In the genomic region with DNA sequence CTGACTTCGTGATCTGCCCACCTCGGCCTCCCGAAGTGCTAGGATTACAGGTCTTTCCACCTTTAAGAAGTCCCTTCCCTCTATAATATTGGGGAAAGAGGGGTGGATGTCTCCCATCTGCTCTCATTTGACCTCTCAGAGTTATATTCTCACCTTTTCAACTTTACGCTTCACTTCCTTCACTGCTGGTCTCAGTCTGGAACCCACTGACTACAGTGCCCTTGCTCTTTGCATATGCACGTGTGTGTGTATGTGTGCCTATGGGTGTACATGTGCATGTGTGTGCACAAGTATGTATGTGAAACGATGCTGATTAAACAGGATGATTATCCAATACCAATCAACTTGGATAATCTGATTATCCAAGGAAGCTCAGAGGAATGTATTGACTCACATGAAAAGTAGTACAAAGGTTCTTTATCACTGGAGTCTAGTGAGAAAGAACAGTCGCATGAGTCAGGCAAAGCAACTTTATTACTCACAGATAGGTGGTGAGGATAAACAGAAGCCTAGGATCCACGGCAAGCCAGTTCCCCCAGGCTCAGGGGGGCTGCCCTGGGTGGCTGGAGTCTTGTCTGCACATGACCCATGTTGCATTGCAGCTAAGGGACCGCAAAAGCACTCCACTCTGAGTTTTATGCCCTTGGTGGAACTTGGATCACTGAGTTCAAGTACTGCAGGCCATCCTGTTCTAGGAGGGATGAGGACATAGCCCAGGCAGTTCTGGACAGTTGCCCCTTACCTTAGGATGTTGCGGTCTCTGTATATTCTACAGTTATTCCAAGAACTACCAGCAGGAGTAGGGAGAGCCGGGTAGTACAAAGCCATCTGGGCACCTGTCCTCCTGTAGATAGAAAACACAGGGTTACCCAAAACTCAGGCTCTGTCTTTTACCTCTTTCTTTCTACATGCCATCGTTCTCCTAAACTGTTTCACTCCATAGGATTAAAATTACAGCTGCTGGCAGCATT, we compare ENCODE assay signal across 12 cellular contexts. TPM values are rescaled to one million over a fixed set of nuclear protein-coding genes. Genes with fewer than 3 reads are reported as not detected.
DNase-seq lines count a peak whose midpoint lies in the region; TF ChIP-seq lines count a peak whose summit lies in the region.
"Had no signal": no experiment of that assay in that cellular context is flagged by ENCODE, and none has a peak within 500 bp of the region (broad histone marks: within the 10 kb centered on the region; RNA-seq: fewer than 3 reads in every experiment).

No MANE protein-coding gene starts in this region.

- peak overlapping the region; percentile 1 for H3K27ac Mint-ChIP-seq in activated CD4-positive, alpha-beta T cell treated with anti-CD3 and anti-CD28 coated beads, Interleukin-2, amount 10 ng/mL, durations not matched to agents 7 days and 5 days

- no peaks in the 10 kb centered on the region for H3K4me1 Mint-ChIP-seq in activated CD4-positive, alpha-beta T cell treated with anti-CD3 and anti-CD28 coated beads, Interleukin-2, amount 10 ng/mL, durations not matched to agents 7 days and 5 days

- no peaks in the 10 kb centered on the region for H3K27me3 ChIP-seq in smooth muscle cell (ENCODE audit: low read depth)
- H3K27me3 ChIP-seq: ovary had no signal

- H3K4me3 Mint-ChIP-seq in activated CD4-positive, alpha-beta T cell treated with anti-CD3 and anti-CD28 coated beads, Interleukin-2, amount 10 ng/mL, durations not matched to agents 7 days and 5 days = no peak overlapping the region

- no peak overlapping the region for H3K4me3 ChIP-seq in fibroblast of the aortic adventitia (ENCODE audit: low read depth, low read length)
- no peak overlapping the region for H3K4me3 ChIP-seq in smooth muscle cell
- H3K4me3 ChIP-seq: ovary had no signal

- peak overlapping the region; percentile 62 for H3K27ac ChIP-seq in smooth muscle cell (ENCODE audit: low read depth)
- H3K27ac ChIP-seq: ovary had no signal

- H4K20me1 ChIP-seq in smooth muscle cell (ENCODE audit: low read depth) = no peaks in the 10 kb centered on the region

- no peak for DNase-seq in activated CD4-positive, alpha-beta T cell treated with anti-CD3 and anti-CD28 coated beads, Interleukin-2, amount 10 ng/mL, durations not matched to agents 7 days and 5 days
- DNase-seq in activated CD4-positive, alpha-beta T cell treated with anti-CD3 and anti-CD28 coated beads, Interleukin-2, amount 50 U/mL, for 1 hour = no peak
- DNase-seq in SK-MEL-5 (ENCODE audit: low read depth, low spot score) (peak; percentile 65), fibroblast of the aortic adventitia (ENCODE audit: low read depth) (peak; percentile 82), smooth muscle cell (lab: John Stamatoyannopoulos, UW; ENCODE audit: unreplicated experiment) (no peak), T-helper 1 cell (no peak)
- DNase-seq in activated CD8-positive, alpha-beta memory T cell treated with anti-CD3 and anti-CD28 coated beads, Interleukin-2, amount 50 U/mL, for 4 hours = no peak
- no peak for DNase-seq in activated effector memory CD4-positive, alpha-beta T cell treated with Interleukin-2 at 50 U/mL for 16 hours
- DNase-seq: 8988T; activated naive CD4-positive, alpha-beta T cell treated with anti-CD3 and anti-CD28 coated beads, Interleukin-2, amount 50 U/mL, for 16 hours; NCI-H187 treated with DMSO at 0.1 percent for 48 hours; ovary had no signal

- no peaks in the 10 kb centered on the region for H3K4me1 ChIP-seq in smooth muscle cell (ENCODE audit: low read depth)

- CTCF ChIA-PET in activated CD4-positive, alpha-beta T cell treated with anti-CD3 and anti-CD28 coated beads, Interleukin-2, amount 10 ng/mL, durations not matched to agents 7 days and 5 days (lab: Charles Lee) = interaction anchor here (0.9 to 2.1 kb wide), 2 partner anchors 12 to 19 kb away, joined by 3 to 4 read pairs; no protein-coding TSS in a partner anchor

- in situ Hi-C loops in SK-MEL-5 (cut with HindIII; ENCODE audit: low pct_unique_long_range_greater_than_20kb, low sequenced_read_pairs) = no loop called here

- H3K36me3 Mint-ChIP-seq in activated CD4-positive, alpha-beta T cell treated with anti-CD3 and anti-CD28 coated beads, Interleukin-2, amount 10 ng/mL, durations not matched to agents 7 days and 5 days (ENCODE audit: low read depth) = no peaks in the 10 kb centered on the region

- POLR2A ChIA-PET in activated CD4-positive, alpha-beta T cell treated with anti-CD3 and anti-CD28 coated beads, Interleukin-2, amount 10 ng/mL, durations not matched to agents 7 days and 5 days (lab: Charles Lee) = no interaction called here

- H3K4me2 ChIP-seq in smooth muscle cell = no peak overlapping the region

- peak overlapping the region; percentile 24 for H2AFZ ChIP-seq in smooth muscle cell (ENCODE audit: low read depth)

- no peaks in the 10 kb centered on the region for H3K9me3 Mint-ChIP-seq in activated CD4-positive, alpha-beta T cell treated with anti-CD3 and anti-CD28 coated beads, Interleukin-2, amount 10 ng/mL, durations not matched to agents 7 days and 5 days

- no peaks in the 10 kb centered on the region for H3K9me3 ChIP-seq in smooth muscle cell (replicated peaks; ENCODE audit: low read depth)
- H3K9me3 ChIP-seq: ovary had no signal

- peak overlapping the region; percentile 46 for H3K9ac ChIP-seq in smooth muscle cell (ENCODE audit: low read depth)

- H3K79me2 ChIP-seq in smooth muscle cell (ENCODE audit: low read depth) = no peaks in the 10 kb centered on the region

- peaks cover 7% of the 10 kb centered on the region for H3K27me3 Mint-ChIP-seq in activated CD4-positive, alpha-beta T cell treated with anti-CD3 and anti-CD28 coated beads, Interleukin-2, amount 10 ng/mL, durations not matched to agents 7 days and 5 days

- WGBS in smooth muscle cell (ENCODE audit: low lambda C conversion rate) = 67% methylated on average over 12 of the region's 12 CpGs

- no peaks in the 10 kb centered on the region for H3F3A ChIP-seq in smooth muscle cell (ENCODE audit: low read depth)

- no peaks in the 10 kb centered on the region for H3K36me3 ChIP-seq in smooth muscle cell (ENCODE audit: low read depth)
- H3K36me3 ChIP-seq: ovary had no signal

- no peak for TF ChIP-seq CTCF in fibroblast of the aortic adventitia (IDR thresholded peaks at IDR 0.05; ENCODE audit: insufficient read depth, low read length)
- peak; percentile 11 for TF ChIP-seq CTCF in smooth muscle cell (IDR thresholded peaks at IDR 0.05; ENCODE audit: borderline replicate concordance, insufficient read depth, poor library complexity, severe bottlenecking)

RNA-seq across cellular contexts. Expression of gene SNRNP48, which starts 50.9 kb away (rescaled TPM):
- 10 to 100 TPM; 13.5 to 17.6 TPM for total RNA-seq in activated CD4-positive, alpha-beta T cell treated with anti-CD3 and anti-CD28 coated beads, Interleukin-2, amount 10 ng/mL, durations not matched to agents 7 days and 5 days
- 15.8 and 16.7 TPM in 2 replicates for total RNA-seq in SK-MEL-5 (2014; rRNA removed; shearing (Covaris generic))
- 10.9 and 12.8 TPM in 2 replicates for polyA plus RNA-seq in SK-MEL-5 (2015; cell fraction: cytosol; rRNA removed)
- 73.6 and 79.3 TPM in 2 replicates for polyA plus RNA-seq in SK-MEL-5 (2015; cell fraction: nucleus; rRNA removed)
- total RNA-seq in fibroblast of the aortic adventitia (ENCODE audit: low replicate concordance) (15.3 and 15.6 TPM in 2 replicates), smooth muscle cell (11.0 and 16.6 TPM in 2 replicates)
- polyA plus RNA-seq in smooth muscle cell = 3.2 and 6.5 TPM in 2 replicates

Comparison
In these comparisons a context has a peak if more than half of its experiments do, and no peak if none do; other contexts are left out.
1. DNase-seq: peak in SK-MEL-5 (single experiment) and fibroblast of the aortic adventitia (single experiment); none in activated CD4-positive, alpha-beta T cell treated with anti-CD3 and anti-CD28 coated beads, Interleukin-2, amount 10 ng/mL, durations not matched to agents 7 days and 5 days (single experiment), activated CD4-positive, alpha-beta T cell treated with anti-CD3 and anti-CD28 coated beads, Interleukin-2, amount 50 U/mL, for 1 hour (single experiment), smooth muscle cell (single experiment), T-helper 1 cell (0 of 5), activated CD8-positive, alpha-beta memory T cell treated with anti-CD3 and anti-CD28 coated beads, Interleukin-2, amount 50 U/mL, for 4 hours (single experiment) and activated effector memory CD4-positive, alpha-beta T cell treated with Interleukin-2 at 50 U/mL for 16 hours (single experiment).